1 cellular context compared by ENCODE assay signal in genomic region chr12:114679942-114680341, GRCh38.
TF ChIP-seq lines count a peak whose summit lies in the region.

No MANE protein-coding gene starts in this region.

TF ChIP-seq in HepG2, 621 proteins besides CTCF, POLR2A, EP300 and RAD21:
- TF ChIP-seq ZNF317 (CRISPR knock-in tag; IDR thresholded peaks at IDR 0.05) (no peak), RBFOX2 (IDR thresholded peaks at IDR 0.05; ENCODE audit: low read depth, low read length) (0 out of 2 replicates have a peak, but pooled peaks have one; percentile 4), CENPT (CRISPR knock-in tag; IDR thresholded peaks at IDR 0.05; ENCODE audit: low read depth) (no peak), TBX2 (CRISPR knock-in tag; IDR thresholded peaks at IDR 0.05; ENCODE audit: borderline replicate concordance) (0 out of 2 replicates have a peak, but pooled peaks have one; percentile 3), CENPBD1 (CRISPR knock-in tag; IDR thresholded peaks at IDR 0.05; ENCODE audit: borderline replicate concordance, low read depth) (no peak), RARG (CRISPR knock-in tag; IDR thresholded peaks at IDR 0.05; ENCODE audit: low read depth) (no peak), KMT2A (CRISPR knock-in tag; IDR thresholded peaks at IDR 0.05) (0 out of 2 replicates have a peak, but pooled peaks have one; percentile 7), RFXAP (CRISPR knock-in tag; IDR thresholded peaks at IDR 0.05; ENCODE audit: borderline replicate concordance) (no peak), RFXANK (CRISPR knock-in tag; IDR thresholded peaks at IDR 0.05) (no peak), PBX2 (CRISPR knock-in tag; IDR thresholded peaks at IDR 0.05) (no peak)
